Comparison of ENCODE assay signal across 8 cellular contexts in genomic region chr1:51517361-51518032, GRCh38. TPM values are rescaled to one million over a fixed set of nuclear protein-coding genes. Genes with fewer than 3 reads are reported as not detected.
DNase-seq lines count a peak whose midpoint lies in the region; ATAC-seq and TF ChIP-seq lines count a peak whose summit lies in the region.

No MANE protein-coding gene starts in this region.

- H3K27ac ChIP-seq in OCI-LY1 (ENCODE audit: low read depth, low read length, poor library complexity, severe bottlenecking): peak overlapping the region; percentile 89
- H3K27ac ChIP-seq in duodenal mucosa (ENCODE audit: low read depth, low read length): peak overlapping the region; percentile 94

- no peak for ATAC-seq in naive thymus-derived CD8-positive, alpha-beta T cell
- ATAC-seq in GM21423 (IDR thresholded peaks at IDR 0.05; ENCODE audit: unreplicated experiment) (no peak), HG03196 (IDR thresholded peaks at IDR 0.05; ENCODE audit: unreplicated experiment) (no peak)

- H3K9me3 Mint-ChIP-seq in naive thymus-derived CD8-positive, alpha-beta T cell: no peaks in the 10 kb centered on the region

- H3K4me1 ChIP-seq in OCI-LY1 (ENCODE audit: insufficient read depth, low read length, severe bottlenecking) (peaks cover 68% of the 10 kb centered on the region), duodenal mucosa (ENCODE audit: control insufficient read depth in 1 of 2, insufficient read depth in 2 of 2, low read length in 2 of 2) (peaks cover 52 to 58% of the 10 kb centered on the region in 2 donors)

- H3K36me3 ChIP-seq in OCI-LY1 (ENCODE audit: insufficient read depth, low read length) (peaks cover 3% of the 10 kb centered on the region; the same call in 1 of the 2 replicates), duodenal mucosa (ENCODE audit: control insufficient read depth in 1 of 2, insufficient read depth in 2 of 2, low read length in 2 of 2) (no peaks in the 10 kb centered on the region)

- 0 out of 2 replicates have a peak, but pooled peaks cover 6% of the 10 kb centered on the region for H3F3A ChIP-seq in OCI-LY1 (ENCODE audit: insufficient read depth, low read length)

- H3K4me3 ChIP-seq in GM12865 (ENCODE audit: low read depth, low read length): peak overlapping the region; percentile 84
- H3K4me3 ChIP-seq in OCI-LY1 (ENCODE audit: low read depth, low read length, poor library complexity, severe bottlenecking): peak overlapping the region; percentile 94
- peak overlapping the region; percentile 96 to 97 for H3K4me3 ChIP-seq in duodenal mucosa (ENCODE audit: low read depth in 1 of 2, low read length in 2 of 2)

- peaks cover 27 to 73% (median 63%) of the 10 kb centered on the region in 4 donors for H3K4me1 Mint-ChIP-seq in naive thymus-derived CD8-positive, alpha-beta T cell

- POLR2A ChIA-PET in naive thymus-derived CD8-positive, alpha-beta T cell (lab: Charles Lee): no interaction called here

- no peaks in the 10 kb centered on the region for H4K20me1 ChIP-seq in OCI-LY1 (ENCODE audit: insufficient read depth, low read length)

- H3K9me3 ChIP-seq in OCI-LY1 (ENCODE audit: low read length) (no peaks in the 10 kb centered on the region), duodenal mucosa (ENCODE audit: control insufficient read depth in 1 of 2, low read length in 2 of 2) (no peaks in the 10 kb centered on the region)

- H3K27me3 ChIP-seq in OCI-LY1 (ENCODE audit: insufficient read depth, low read length): no peaks in the 10 kb centered on the region
- no peaks in the 10 kb centered on the region for H3K27me3 ChIP-seq in duodenal mucosa (ENCODE audit: control insufficient read depth in 1 of 2, insufficient read depth in 2 of 2, low read length in 2 of 2)

- peak overlapping the region; percentile 86 to 100 (median 93) for H3K4me3 Mint-ChIP-seq in naive thymus-derived CD8-positive, alpha-beta T cell

- H3K9me2 ChIP-seq in OCI-LY1 (ENCODE audit: low read depth, low read length): no peaks in the 10 kb centered on the region

- H3K27ac Mint-ChIP-seq in naive thymus-derived CD8-positive, alpha-beta T cell: peak overlapping the region; percentile 86 to 99 (median 93)

- TF ChIP-seq CTCF in GM12865 (IDR thresholded peaks at IDR 0.05; ENCODE audit: insufficient read depth, low read depth, low read length, missing control alignments) (no peak), OCI-LY1 (IDR thresholded peaks at IDR 0.05; ENCODE audit: low read length) (no peak)

- no peaks in the 10 kb centered on the region for H3K27me3 Mint-ChIP-seq in naive thymus-derived CD8-positive, alpha-beta T cell

- peaks cover 61% of the 10 kb centered on the region for H3K79me2 ChIP-seq in OCI-LY1 (ENCODE audit: insufficient read depth, low read length)

- H3K9ac ChIP-seq in OCI-LY1 (ENCODE audit: low read length): peak overlapping the region; percentile 98
- H3K9ac ChIP-seq in duodenal mucosa (ENCODE audit: low read depth in 1 of 2, low read length in 2 of 2): peak overlapping the region; percentile 98 to 99

- H3K36me3 Mint-ChIP-seq in naive thymus-derived CD8-positive, alpha-beta T cell: no peaks in the 10 kb centered on the region

- DNase-seq in GM12865 (ENCODE audit: low read depth) (no peak), SKM-1 treated with dmso at 0.1 percent for 144 hours (lab: John Stamatoyannopoulos, UW; ENCODE audit: unreplicated experiment) (no peak), NCI-H1436 (lab: John Stamatoyannopoulos, UW) (no peak)
- no peak for DNase-seq in naive thymus-derived CD8-positive, alpha-beta T cell

- H2AFZ ChIP-seq in OCI-LY1 (ENCODE audit: low read length): no peak overlapping the region

- peak overlapping the region; percentile 82 for H3K4me2 ChIP-seq in OCI-LY1 (ENCODE audit: low read length)

RNA-seq across cellular contexts. Expression of gene EPS15, which starts 1.6 kb away (rescaled TPM):
- total RNA-seq in naive thymus-derived CD8-positive, alpha-beta T cell: 10 to 100 TPM; 48.8 to 53.8 TPM
- 10 to 100 TPM; 29.5 to 41.1 (median 30.0) TPM for polyA plus RNA-seq in naive thymus-derived CD8-positive, alpha-beta T cell
